In genomic region chr3:39409514-39410136, GRCh38 we compare ENCODE assay signal across 1 cellular context.
TF ChIP-seq lines count a peak whose summit lies in the region.

No MANE protein-coding gene starts in this region.

TF ChIP-seq in K562, 482 proteins besides CTCF, POLR2A, EP300 and RAD21:
- no peak for TF ChIP-seq ZNF57 (CRISPR knock-in tag; IDR thresholded peaks at IDR 0.05)
- no peak for TF ChIP-seq COPS2 (conservative IDR thresholded peaks at IDR 0.05)
- TF ChIP-seq, protein P1, sequence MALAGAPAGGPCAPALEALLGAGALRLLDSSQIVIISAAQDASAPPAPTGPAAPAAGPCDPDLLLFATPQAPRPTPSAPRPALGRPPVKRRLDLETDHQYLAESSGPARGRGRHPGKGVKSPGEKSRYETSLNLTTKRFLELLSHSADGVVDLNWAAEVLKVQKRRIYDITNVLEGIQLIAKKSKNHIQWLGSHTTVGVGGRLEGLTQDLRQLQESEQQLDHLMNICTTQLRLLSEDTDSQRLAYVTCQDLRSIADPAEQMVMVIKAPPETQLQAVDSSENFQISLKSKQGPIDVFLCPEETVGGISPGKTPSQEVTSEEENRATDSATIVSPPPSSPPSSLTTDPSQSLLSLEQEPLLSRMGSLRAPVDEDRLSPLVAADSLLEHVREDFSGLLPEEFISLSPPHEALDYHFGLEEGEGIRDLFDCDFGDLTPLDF (CRISPR knock-in tag; IDR thresholded peaks at IDR 0.05): peak; percentile 59; the same call in 1 of the 2 replicates
- TF ChIP-seq, protein P2, sequence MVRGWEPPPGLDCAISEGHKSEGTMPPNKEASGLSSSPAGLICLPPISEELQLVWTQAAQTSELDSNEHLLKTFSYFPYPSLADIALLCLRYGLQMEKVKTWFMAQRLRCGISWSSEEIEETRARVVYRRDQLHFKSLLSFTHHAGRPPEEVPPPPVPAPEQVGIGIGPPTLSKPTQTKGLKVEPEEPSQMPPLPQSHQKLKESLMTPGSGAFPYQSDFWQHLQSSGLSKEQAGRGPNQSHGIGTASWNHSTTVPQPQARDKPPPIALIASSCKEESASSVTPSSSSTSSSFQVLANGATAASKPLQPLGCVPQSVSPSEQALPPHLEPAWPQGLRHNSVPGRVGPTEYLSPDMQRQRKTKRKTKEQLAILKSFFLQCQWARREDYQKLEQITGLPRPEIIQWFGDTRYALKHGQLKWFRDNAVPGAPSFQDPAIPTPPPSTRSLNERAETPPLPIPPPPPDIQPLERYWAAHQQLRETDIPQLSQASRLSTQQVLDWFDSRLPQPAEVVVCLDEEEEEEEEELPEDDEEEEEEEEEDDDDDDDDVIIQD (CRISPR knock-in tag; IDR thresholded peaks at IDR 0.05): no peak
- peak; percentile 46; the same call in 1 of the 2 replicates for TF ChIP-seq POLR2G (IDR thresholded peaks at IDR 0.05; ENCODE audit: low read depth, low read length)
- TF ChIP-seq NFXL1 (CRISPR knock-in tag; IDR thresholded peaks at IDR 0.05): peak; percentile 83; the same call in 1 of the 2 replicates
- TF ChIP-seq RBM22 (IDR thresholded peaks at IDR 0.05; ENCODE audit: low read depth, low read length, poor library complexity, severe bottlenecking): no peak
- TF ChIP-seq, protein P3, sequence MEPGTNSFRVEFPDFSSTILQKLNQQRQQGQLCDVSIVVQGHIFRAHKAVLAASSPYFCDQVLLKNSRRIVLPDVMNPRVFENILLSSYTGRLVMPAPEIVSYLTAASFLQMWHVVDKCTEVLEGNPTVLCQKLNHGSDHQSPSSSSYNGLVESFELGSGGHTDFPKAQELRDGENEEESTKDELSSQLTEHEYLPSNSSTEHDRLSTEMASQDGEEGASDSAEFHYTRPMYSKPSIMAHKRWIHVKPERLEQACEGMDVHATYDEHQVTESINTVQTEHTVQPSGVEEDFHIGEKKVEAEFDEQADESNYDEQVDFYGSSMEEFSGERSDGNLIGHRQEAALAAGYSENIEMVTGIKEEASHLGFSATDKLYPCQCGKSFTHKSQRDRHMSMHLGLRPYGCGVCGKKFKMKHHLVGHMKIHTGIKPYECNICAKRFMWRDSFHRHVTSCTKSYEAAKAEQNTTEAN (CRISPR knock-in tag; IDR thresholded peaks at IDR 0.05): 0 out of 2 replicates have a peak, but pooled peaks have one; percentile 58
- TF ChIP-seq POLR2B (IDR thresholded peaks at IDR 0.05; ENCODE audit: low read depth, partially characterized antibody): peak; percentile 10
- TF ChIP-seq RBFOX2 (IDR thresholded peaks at IDR 0.05; ENCODE audit: low read depth, low read length): peak; percentile 58
- no peak for TF ChIP-seq NFIX (CRISPR knock-in tag; IDR thresholded peaks at IDR 0.05; ENCODE audit: low read depth)
- TF ChIP-seq SUPT5H (IDR thresholded peaks at IDR 0.05): peak; percentile 19
- no peak for TF ChIP-seq HNRNPUL1 (IDR thresholded peaks at IDR 0.05; ENCODE audit: low read length)
- no peak for TF ChIP-seq GTF2E2 (tag; IDR thresholded peaks at IDR 0.05)
- TF ChIP-seq RBM14 (IDR thresholded peaks at IDR 0.05; ENCODE audit: borderline replicate concordance, insufficient read depth, low read depth, low read length): no peak
